ENCODE assay signal across 8 cellular contexts in genomic region chr11:61579398-61580291, GRCh38. TPM values are rescaled to one million over a fixed set of nuclear protein-coding genes. Genes with fewer than 3 reads are reported as not detected.
DNase-seq lines count a peak whose midpoint lies in the region; ATAC-seq and TF ChIP-seq lines count a peak whose summit lies in the region.

No MANE protein-coding gene starts in this region.

- H3K4me3 ChIP-seq in adipocyte (ENCODE audit: low read length), result peak overlapping the region; percentile 75
- H3K4me3 ChIP-seq in lower leg skin (ENCODE audit: low read depth, poor library complexity, severe bottlenecking), result peak overlapping the region; percentile 4
- H3K4me3 ChIP-seq in vagina, result peak overlapping the region; percentile 43 to 65

- H3K27me3 Mint-ChIP-seq in stimulated activated naive CD8-positive, alpha-beta T cell treated with anti-CD3 and anti-CD28 coated beads, Interleukin-15, Interleukin-2, amounts not matched to agents 100 ng/mL and 50 ng/mL, for 24 hours, result peaks cover 43% of the 10 kb centered on the region

- H3K36me3 ChIP-seq in adipocyte (ENCODE audit: control insufficient read depth, insufficient read depth, low read length, severe bottlenecking) (no peaks in the 10 kb centered on the region), vagina (no peaks in the 10 kb centered on the region)

- no peaks in the 10 kb centered on the region for H3K36me3 Mint-ChIP-seq in stimulated activated naive CD8-positive, alpha-beta T cell treated with anti-CD3 and anti-CD28 coated beads, Interleukin-15, Interleukin-2, amounts not matched to agents 100 ng/mL and 50 ng/mL, for 24 hours (ENCODE audit: low read depth)

- H3K4me3 Mint-ChIP-seq in stimulated activated naive CD8-positive, alpha-beta T cell treated with anti-CD3 and anti-CD28 coated beads, Interleukin-15, Interleukin-2, amounts not matched to agents 100 ng/mL and 50 ng/mL, for 24 hours, result peak overlapping the region; percentile 41

- TF ChIP-seq POLR2A in lower leg skin (IDR thresholded peaks at IDR 0.05), result no peak
- no peak for TF ChIP-seq POLR2A in vagina (IDR thresholded peaks at IDR 0.05)

- 34 to 39% methylated on average over 21 of the region's 21 CpGs for WGBS in lower leg skin, 2 donors

- intact Hi-C loops in lower leg skin (cut with DNase I; ENCODE audit: low total_unique reads), result no loop called here
- intact Hi-C loops in vagina (cut with DNase I), result no loop called here

- no peak for ATAC-seq in stimulated activated naive CD8-positive, alpha-beta T cell treated with anti-CD3 and anti-CD28 coated beads, Interleukin-15, Interleukin-2, amounts not matched to agents 100 U/mL and 50 U/mL, for 24 hours
- ATAC-seq in GM18909 (IDR thresholded peaks at IDR 0.05; ENCODE audit: poor library complexity, unreplicated experiment), result no peak

- peaks cover 9% of the 10 kb centered on the region for H3K4me1 ChIP-seq in adipocyte (ENCODE audit: control insufficient read depth, insufficient read depth, low read length)
- peaks cover 18% of the 10 kb centered on the region for H3K4me1 ChIP-seq in vagina

- DNase-seq in stimulated activated naive CD8-positive, alpha-beta T cell treated with anti-CD3 and anti-CD28 coated beads, Interleukin-15, Interleukin-2, amounts not matched to agents 100 U/mL and 50 U/mL, for 24 hours, result no peak
- no peak for DNase-seq in adipocyte (ENCODE audit: low read depth)
- DNase-seq in lower leg skin (ENCODE audit: low spot score in 2 of 2), result no peak
- no peak for DNase-seq in vagina (ENCODE audit: extremely low spot score in 2 of 2)
- DNase-seq in NCI-H510A (lab: John Stamatoyannopoulos, UW), result no peak
- no peak for DNase-seq in NCI-H345 (lab: John Stamatoyannopoulos, UW)

- no peaks in the 10 kb centered on the region for H3K9me3 Mint-ChIP-seq in stimulated activated naive CD8-positive, alpha-beta T cell treated with anti-CD3 and anti-CD28 coated beads, Interleukin-15, Interleukin-2, amounts not matched to agents 100 ng/mL and 50 ng/mL, for 24 hours

- H3K27ac Mint-ChIP-seq in stimulated activated naive CD8-positive, alpha-beta T cell treated with anti-CD3 and anti-CD28 coated beads, Interleukin-15, Interleukin-2, amounts not matched to agents 100 ng/mL and 50 ng/mL, for 24 hours, result no peak overlapping the region

- H3K27me3 ChIP-seq in adipocyte (replicated peaks; ENCODE audit: control insufficient read depth, insufficient read depth, low read length) (peaks cover 27% of the 10 kb centered on the region), vagina (peaks cover 4% of the 10 kb centered on the region)

- H3K9ac ChIP-seq in adipocyte (ENCODE audit: low read length), result no peak overlapping the region

- peaks cover 11% of the 10 kb centered on the region for H3K4me1 Mint-ChIP-seq in stimulated activated naive CD8-positive, alpha-beta T cell treated with anti-CD3 and anti-CD28 coated beads, Interleukin-15, Interleukin-2, amounts not matched to agents 100 ng/mL and 50 ng/mL, for 24 hours (ENCODE audit: low read depth)

- TF ChIP-seq CTCF in lower leg skin (IDR thresholded peaks at IDR 0.05) (no peak), vagina (IDR thresholded peaks at IDR 0.05) (no peak)

- H3K9me3 ChIP-seq in adipocyte (ENCODE audit: control insufficient read depth, low read length) (no peaks in the 10 kb centered on the region), vagina (no peaks in the 10 kb centered on the region)

- H3K27ac ChIP-seq in vagina, result no peak overlapping the region

RNA-seq across cellular contexts. Expression of gene SYT7, which starts 1.2 kb away (rescaled TPM):
- 1 to 10 TPM; 1.5 to 7.5 (median 5.1) TPM for total RNA-seq in lower leg skin
- total RNA-seq in vagina, result 3.4 TPM

Comparison
In these comparisons a context has a peak if more than half of its experiments do, and no peak if none do; other contexts are left out.
1. H3K4me3 ChIP-seq: peak in every context shown above with its lines; median percentile 75 in adipocyte; 54 in vagina; 4 in lower leg skin.